1 cellular context compared by ENCODE assay signal in the genomic region with DNA sequence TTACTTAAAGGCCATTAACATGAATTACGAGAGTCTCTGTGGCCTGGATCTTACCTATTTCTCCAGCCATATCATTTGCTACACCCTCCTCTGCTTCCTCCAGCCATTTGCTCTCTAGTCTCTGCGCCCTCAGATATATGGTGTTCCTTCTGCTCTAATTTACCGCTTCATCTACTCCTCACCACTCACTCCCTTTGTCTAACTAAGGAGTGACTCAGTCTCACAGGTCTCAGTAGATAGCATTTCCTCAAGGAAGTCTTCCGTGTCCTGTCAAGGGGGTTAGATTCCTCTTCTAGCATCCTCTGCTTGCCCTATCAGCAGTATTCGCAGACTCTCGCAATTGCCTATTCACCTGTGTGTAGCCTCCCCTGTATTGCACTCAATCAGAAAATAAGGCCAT.
TF ChIP-seq lines count a peak whose summit lies in the region.

No MANE protein-coding gene starts in this region.

TF ChIP-seq in K562, 482 proteins besides CTCF, POLR2A, EP300 and RAD21 (continued from another document and continues in another):
- TF ChIP-seq, protein P1, sequence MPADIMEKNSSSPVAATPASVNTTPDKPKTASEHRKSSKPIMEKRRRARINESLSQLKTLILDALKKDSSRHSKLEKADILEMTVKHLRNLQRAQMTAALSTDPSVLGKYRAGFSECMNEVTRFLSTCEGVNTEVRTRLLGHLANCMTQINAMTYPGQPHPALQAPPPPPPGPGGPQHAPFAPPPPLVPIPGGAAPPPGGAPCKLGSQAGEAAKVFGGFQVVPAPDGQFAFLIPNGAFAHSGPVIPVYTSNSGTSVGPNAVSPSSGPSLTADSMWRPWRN (IDR thresholded peaks at IDR 0.05; ENCODE audit: low read depth), result no peak
- TF ChIP-seq FOXK2 (conservative IDR thresholded peaks at IDR 0.05 in 1 of 2, IDR thresholded peaks at IDR 0.05 in 1 of 2; ENCODE audit: low read depth in 2 of 2), result peak in 1 of 2 experiments; percentile 54; a peak in 1 of 4 replicates
- no peak for TF ChIP-seq ZFP1 (CRISPR knock-in tag; IDR thresholded peaks at IDR 0.05)
- TF ChIP-seq MYNN (IDR thresholded peaks at IDR 0.05), result no peak
- TF ChIP-seq MYNN (CRISPR knock-in tag; IDR thresholded peaks at IDR 0.05), result no peak
- TF ChIP-seq CHCHD3 (CRISPR knock-in tag; IDR thresholded peaks at IDR 0.05), result no peak
- no peak for TF ChIP-seq EHMT2 (IDR thresholded peaks at IDR 0.05)
- TF ChIP-seq THRAP3 (IDR thresholded peaks at IDR 0.05; ENCODE audit: borderline replicate concordance), result no peak
- TF ChIP-seq RBM14 (IDR thresholded peaks at IDR 0.05; ENCODE audit: borderline replicate concordance, insufficient read depth, low read depth, low read length), result no peak
- no peak for TF ChIP-seq STAT5B (CRISPR knock-in tag; IDR thresholded peaks at IDR 0.05)
- no peak for TF ChIP-seq TOE1 (IDR thresholded peaks at IDR 0.05; ENCODE audit: borderline replicate concordance)
- TF ChIP-seq TOE1 (CRISPR knock-in tag; IDR thresholded peaks at IDR 0.05; ENCODE audit: borderline replicate concordance, low read depth), result no peak
- TF ChIP-seq ZNF184 (CRISPR knock-in tag; IDR thresholded peaks at IDR 0.05), result no peak
- no peak for TF ChIP-seq KAT7 (CRISPR knock-in tag; IDR thresholded peaks at IDR 0.05; ENCODE audit: borderline replicate concordance)
- TF ChIP-seq, protein P2, sequence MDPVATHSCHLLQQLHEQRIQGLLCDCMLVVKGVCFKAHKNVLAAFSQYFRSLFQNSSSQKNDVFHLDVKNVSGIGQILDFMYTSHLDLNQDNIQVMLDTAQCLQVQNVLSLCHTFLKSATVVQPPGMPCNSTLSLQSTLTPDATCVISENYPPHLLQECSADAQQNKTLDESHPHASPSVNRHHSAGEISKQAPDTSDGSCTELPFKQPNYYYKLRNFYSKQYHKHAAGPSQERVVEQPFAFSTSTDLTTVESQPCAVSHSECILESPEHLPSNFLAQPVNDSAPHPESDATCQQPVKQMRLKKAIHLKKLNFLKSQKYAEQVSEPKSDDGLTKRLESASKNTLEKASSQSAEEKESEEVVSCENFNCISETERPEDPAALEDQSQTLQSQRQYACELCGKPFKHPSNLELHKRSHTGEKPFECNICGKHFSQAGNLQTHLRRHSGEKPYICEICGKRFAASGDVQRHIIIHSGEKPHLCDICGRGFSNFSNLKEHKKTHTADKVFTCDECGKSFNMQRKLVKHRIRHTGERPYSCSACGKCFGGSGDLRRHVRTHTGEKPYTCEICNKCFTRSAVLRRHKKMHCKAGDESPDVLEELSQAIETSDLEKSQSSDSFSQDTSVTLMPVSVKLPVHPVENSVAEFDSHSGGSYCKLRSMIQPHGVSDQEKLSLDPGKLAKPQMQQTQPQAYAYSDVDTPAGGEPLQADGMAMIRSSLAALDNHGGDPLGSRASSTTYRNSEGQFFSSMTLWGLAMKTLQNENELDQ (CRISPR knock-in tag; IDR thresholded peaks at IDR 0.05; ENCODE audit: borderline replicate concordance), result no peak
- no peak for TF ChIP-seq SP2 (IDR thresholded peaks at IDR 0.05; ENCODE audit: extremely low read depth, low read depth, low read length, poor library complexity, severe bottlenecking)
- TF ChIP-seq POU5F1 (IDR thresholded peaks at IDR 0.05; ENCODE audit: borderline replicate concordance, low read depth, low read length, partially characterized antibody), result no peak
- TF ChIP-seq SREBF1 (IDR thresholded peaks at IDR 0.05; ENCODE audit: borderline replicate concordance, low read depth, low read length), result no peak
- TF ChIP-seq, protein P3, sequence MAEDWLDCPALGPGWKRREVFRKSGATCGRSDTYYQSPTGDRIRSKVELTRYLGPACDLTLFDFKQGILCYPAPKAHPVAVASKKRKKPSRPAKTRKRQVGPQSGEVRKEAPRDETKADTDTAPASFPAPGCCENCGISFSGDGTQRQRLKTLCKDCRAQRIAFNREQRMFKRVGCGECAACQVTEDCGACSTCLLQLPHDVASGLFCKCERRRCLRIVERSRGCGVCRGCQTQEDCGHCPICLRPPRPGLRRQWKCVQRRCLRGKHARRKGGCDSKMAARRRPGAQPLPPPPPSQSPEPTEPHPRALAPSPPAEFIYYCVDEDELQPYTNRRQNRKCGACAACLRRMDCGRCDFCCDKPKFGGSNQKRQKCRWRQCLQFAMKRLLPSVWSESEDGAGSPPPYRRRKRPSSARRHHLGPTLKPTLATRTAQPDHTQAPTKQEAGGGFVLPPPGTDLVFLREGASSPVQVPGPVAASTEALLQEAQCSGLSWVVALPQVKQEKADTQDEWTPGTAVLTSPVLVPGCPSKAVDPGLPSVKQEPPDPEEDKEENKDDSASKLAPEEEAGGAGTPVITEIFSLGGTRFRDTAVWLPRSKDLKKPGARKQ (CRISPR knock-in tag; IDR thresholded peaks at IDR 0.05), result no peak
- TF ChIP-seq TFE3 (CRISPR knock-in tag; IDR thresholded peaks at IDR 0.05), result no peak
- no peak for TF ChIP-seq ZNF197 (CRISPR knock-in tag; IDR thresholded peaks at IDR 0.05; ENCODE audit: low read depth)
- TF ChIP-seq MXD1 (CRISPR knock-in tag; IDR thresholded peaks at IDR 0.05; ENCODE audit: borderline replicate concordance, poor library complexity, severe bottlenecking), result no peak
- TF ChIP-seq SMARCA5 (IDR thresholded peaks at IDR 0.05), result 0 out of 2 replicates have a peak, but pooled peaks have one; percentile 21
- TF ChIP-seq ZNF318 (IDR thresholded peaks at IDR 0.05; ENCODE audit: borderline replicate concordance in 1 of 2, low read depth in 1 of 2), result no peak
- peak; percentile 78 for TF ChIP-seq CBFA2T3 (IDR thresholded peaks at IDR 0.05)
- TF ChIP-seq KLF16 (IDR thresholded peaks at IDR 0.05), result no peak
- no peak for TF ChIP-seq ZNF551 (CRISPR knock-in tag; IDR thresholded peaks at IDR 0.05)
- no peak for TF ChIP-seq ZNF785 (CRISPR knock-in tag; IDR thresholded peaks at IDR 0.05)
- TF ChIP-seq ZNF146 (CRISPR knock-in tag; IDR thresholded peaks at IDR 0.05; ENCODE audit: unreplicated experiment), result no peak
- no peak for TF ChIP-seq PURB (CRISPR knock-in tag; IDR thresholded peaks at IDR 0.05; ENCODE audit: low read depth)
- TF ChIP-seq KAT8 (IDR thresholded peaks at IDR 0.05; ENCODE audit: low read depth), result no peak
- TF ChIP-seq EZH2 (IDR thresholded peaks at IDR 0.05; ENCODE audit: borderline replicate concordance, low read depth, low read length), result no peak
- no peak for TF ChIP-seq IRF2 (CRISPR knock-in tag; IDR thresholded peaks at IDR 0.05)
- no peak for TF ChIP-seq MIER1 (IDR thresholded peaks at IDR 0.05; ENCODE audit: low read depth)
- TF ChIP-seq, protein P4, sequence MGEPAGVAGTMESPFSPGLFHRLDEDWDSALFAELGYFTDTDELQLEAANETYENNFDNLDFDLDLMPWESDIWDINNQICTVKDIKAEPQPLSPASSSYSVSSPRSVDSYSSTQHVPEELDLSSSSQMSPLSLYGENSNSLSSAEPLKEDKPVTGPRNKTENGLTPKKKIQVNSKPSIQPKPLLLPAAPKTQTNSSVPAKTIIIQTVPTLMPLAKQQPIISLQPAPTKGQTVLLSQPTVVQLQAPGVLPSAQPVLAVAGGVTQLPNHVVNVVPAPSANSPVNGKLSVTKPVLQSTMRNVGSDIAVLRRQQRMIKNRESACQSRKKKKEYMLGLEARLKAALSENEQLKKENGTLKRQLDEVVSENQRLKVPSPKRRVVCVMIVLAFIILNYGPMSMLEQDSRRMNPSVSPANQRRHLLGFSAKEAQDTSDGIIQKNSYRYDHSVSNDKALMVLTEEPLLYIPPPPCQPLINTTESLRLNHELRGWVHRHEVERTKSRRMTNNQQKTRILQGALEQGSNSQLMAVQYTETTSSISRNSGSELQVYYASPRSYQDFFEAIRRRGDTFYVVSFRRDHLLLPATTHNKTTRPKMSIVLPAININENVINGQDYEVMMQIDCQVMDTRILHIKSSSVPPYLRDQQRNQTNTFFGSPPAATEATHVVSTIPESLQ (CRISPR knock-in tag; IDR thresholded peaks at IDR 0.05), result no peak
- no peak for TF ChIP-seq FOXA1 (IDR thresholded peaks at IDR 0.05; ENCODE audit: borderline replicate concordance)
- TF ChIP-seq, protein P5, sequence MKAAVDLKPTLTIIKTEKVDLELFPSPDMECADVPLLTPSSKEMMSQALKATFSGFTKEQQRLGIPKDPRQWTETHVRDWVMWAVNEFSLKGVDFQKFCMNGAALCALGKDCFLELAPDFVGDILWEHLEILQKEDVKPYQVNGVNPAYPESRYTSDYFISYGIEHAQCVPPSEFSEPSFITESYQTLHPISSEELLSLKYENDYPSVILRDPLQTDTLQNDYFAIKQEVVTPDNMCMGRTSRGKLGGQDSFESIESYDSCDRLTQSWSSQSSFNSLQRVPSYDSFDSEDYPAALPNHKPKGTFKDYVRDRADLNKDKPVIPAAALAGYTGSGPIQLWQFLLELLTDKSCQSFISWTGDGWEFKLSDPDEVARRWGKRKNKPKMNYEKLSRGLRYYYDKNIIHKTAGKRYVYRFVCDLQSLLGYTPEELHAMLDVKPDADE (conservative IDR thresholded peaks at IDR 0.05; ENCODE audit: control insufficient read depth, low read depth, low read length), result no peak
- TF ChIP-seq ZBTB1 (CRISPR knock-in tag; IDR thresholded peaks at IDR 0.05; ENCODE audit: borderline replicate concordance, low read depth), result no peak
- peak; percentile 80 for TF ChIP-seq SMARCE1 (IDR thresholded peaks at IDR 0.05)
- no peak for TF ChIP-seq FOS (IDR thresholded peaks at IDR 0.05; ENCODE audit: extremely low read depth, insufficient read length)
- TF ChIP-seq MLLT1 (IDR thresholded peaks at IDR 0.05), result peak in 1 of 2 experiments; percentile 82; a peak in 2 of 4 replicates
- TF ChIP-seq MAFK (IDR thresholded peaks at IDR 0.05; ENCODE audit: low read length), result peak; percentile 4; the same call in 1 of the 2 replicates
